Comparison of ENCODE assay signal across 11 cellular contexts in genomic region chr3:188230962-188231361, GRCh38.
DNase-seq lines count a peak whose midpoint lies in the region; ATAC-seq and TF ChIP-seq lines count a peak whose summit lies in the region.
"Had no signal": no experiment of that assay in that cellular context is flagged by ENCODE, and none has a peak within 500 bp of the region (broad histone marks: within the 10 kb centered on the region; RNA-seq: fewer than 3 reads in every experiment).

No MANE protein-coding gene starts in this region.

- no peak overlapping the region for H3K4me3 ChIP-seq in Panc1 (ENCODE audit: low read depth in 2 of 2, low read length in 2 of 2)
- no peak overlapping the region for H3K4me3 ChIP-seq in fibroblast of villous mesenchyme (ENCODE audit: low read depth, low read length)
- H3K4me3 ChIP-seq in rectal smooth muscle tissue (ENCODE audit: low read length) = no peak overlapping the region

- in situ Hi-C loops in Panc1 (cut with HindIII; ENCODE audit: low pct_unique_long_range_greater_than_20kb, low sequenced_read_pairs) = no loop called here

- H3K36me3 ChIP-seq in Panc1 (ENCODE audit: control insufficient read depth, insufficient read depth, low read length) (no peaks in the 10 kb centered on the region), rectal smooth muscle tissue (ENCODE audit: control insufficient read depth, insufficient read depth, low read length) (no peaks in the 10 kb centered on the region)

- DNase-seq in Daoy (ENCODE audit: low read depth) = peak; percentile 53
- DNase-seq in Panc1 (ENCODE audit: low read depth, low spot score) = peak; percentile 67
- DNase-seq in fibroblast of villous mesenchyme (ENCODE audit: low read depth) = peak; percentile 41
- no peak for DNase-seq in activated CD8-positive, alpha-beta memory T cell treated with anti-CD3 and anti-CD28 coated beads, Interleukin-2, amount 50 U/mL, for 4 hours
- DNase-seq: amygdala; CD8-positive, alpha-beta T cell; NCI-H2029 treated with DMSO at 0.1 percent for 48 hours had no signal

- no peaks in the 10 kb centered on the region for H3K9me3 ChIP-seq in Panc1 (ENCODE audit: control insufficient read depth, insufficient read depth, low read depth, low read length)

- H3K27ac ChIP-seq in Panc1 (ENCODE audit: low read length) = no peak overlapping the region
- peak overlapping the region; percentile 84 for H3K27ac ChIP-seq in rectal smooth muscle tissue (ENCODE audit: low read depth, low read length)

- TF ChIP-seq CTCF in Panc1 (IDR thresholded peaks at IDR 0.05) (no peak), fibroblast of villous mesenchyme (IDR thresholded peaks at IDR 0.05; ENCODE audit: insufficient read depth, low read depth, low read length) (no peak)

- ATAC-seq in Panc1 = peak; percentile 81; the same call in 1 of the 2 replicates
- no peak for ATAC-seq in HG02588 (IDR thresholded peaks at IDR 0.05; ENCODE audit: unreplicated experiment)
- ATAC-seq in HG02973 (IDR thresholded peaks at IDR 0.05; ENCODE audit: unreplicated experiment) = no peak
- ATAC-seq in GM21447 (IDR thresholded peaks at IDR 0.05; ENCODE audit: unreplicated experiment) = no peak
- ATAC-seq: CD8-positive, alpha-beta T cell had no signal

- H3K27me3 ChIP-seq in Panc1 (ENCODE audit: control insufficient read depth, insufficient read depth, low read length) (no peaks in the 10 kb centered on the region), rectal smooth muscle tissue (ENCODE audit: control insufficient read depth, insufficient read depth, low read length) (no peaks in the 10 kb centered on the region)

- CTCF ChIA-PET in Panc1 (lab: Charles Lee) = no interaction called here

- intact Hi-C loops in Panc1 (cut with micrococcal nuclease; ENCODE audit: unreplicated experiment) = no loop called here

- H3K4me1 ChIP-seq in Panc1 (ENCODE audit: control insufficient read depth, insufficient read depth, low read length) (no peaks in the 10 kb centered on the region), rectal smooth muscle tissue (ENCODE audit: control insufficient read depth, insufficient read depth, low read length) (peaks cover 35% of the 10 kb centered on the region)

- POLR2A ChIA-PET in Panc1 (lab: Charles Lee) = no interaction called here

- no TSS peak for BruUV-seq in Panc1 (replicated peaks; lab: Mats Ljungman, UMichigan)

- no peak overlapping the region for H3K9ac ChIP-seq in rectal smooth muscle tissue (ENCODE audit: low read length)
